Comparison of ENCODE assay signal across 8 cellular contexts in the genomic region with DNA sequence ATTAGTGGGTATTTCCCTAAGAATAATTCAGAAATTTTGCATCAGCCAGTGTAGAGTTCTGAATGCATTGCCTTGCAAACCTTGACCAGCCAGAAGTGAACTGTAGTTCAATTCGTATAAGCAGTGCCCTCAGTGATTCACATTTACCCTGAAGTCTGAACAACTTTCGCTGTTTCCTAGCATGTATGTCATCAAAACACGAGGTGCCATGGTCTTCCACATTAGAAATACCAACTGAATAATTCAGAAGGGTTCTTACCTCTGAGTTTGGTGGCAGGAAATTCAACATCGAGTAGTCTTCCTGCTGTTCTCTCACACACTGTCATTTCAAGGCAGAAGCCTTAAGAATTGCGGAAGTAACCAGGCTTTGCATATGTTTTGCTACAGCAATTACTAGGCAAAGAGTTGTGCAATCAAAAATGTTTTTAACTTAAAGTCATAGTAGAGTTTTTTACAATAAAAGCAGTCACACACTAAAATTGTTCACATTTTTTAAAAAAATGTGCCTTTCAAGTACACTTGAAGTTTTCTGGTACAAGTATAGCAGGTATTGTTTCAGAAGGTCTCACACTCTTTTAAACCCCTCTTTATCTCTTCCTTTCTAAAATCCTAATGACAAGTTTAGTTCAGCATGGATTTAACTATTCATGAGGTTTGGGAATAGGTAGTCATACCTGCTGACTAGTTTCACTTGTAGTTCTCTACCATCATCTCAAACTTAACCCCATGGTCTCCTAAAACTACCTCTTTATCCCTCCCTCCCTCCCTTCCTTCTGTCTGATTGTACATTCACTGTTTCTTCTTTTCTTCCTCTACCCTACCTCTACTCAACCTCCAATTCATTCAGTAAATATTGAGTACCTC.
A peak's percentile ranks its signal among the peaks of the same experiment; 100 is the strongest.
DNase-seq lines count a peak whose midpoint lies in the region; ATAC-seq and TF ChIP-seq lines count a peak whose summit lies in the region.

No MANE protein-coding gene starts in this region.

- H3K36me3 ChIP-seq in BE2C: peaks cover 56% of the 10 kb centered on the region

- H3K4me3 ChIP-seq in right cardiac atrium (ENCODE audit: low read length): no peak overlapping the region
- H3K4me3 ChIP-seq in BE2C (ENCODE audit: low read depth, low read length): no peak overlapping the region

- WGBS in right cardiac atrium: 75% methylated on average over 5 of the region's 5 CpGs

- H3K4me1 ChIP-seq in right cardiac atrium (ENCODE audit: control insufficient read depth, insufficient read depth, low read length): no peaks in the 10 kb centered on the region
- no peaks in the 10 kb centered on the region for H3K4me1 ChIP-seq in BE2C

- intact Hi-C loops in left ventricle myocardium superior (cut with micrococcal nuclease): no loop called here
- intact Hi-C loops in right cardiac atrium (cut with DNase I): no loop called here

- no peak for TF ChIP-seq CTCF in BE2C (IDR thresholded peaks at IDR 0.05; ENCODE audit: low read depth, low read length)

- ATAC-seq in left ventricle myocardium superior (peak; percentile 45), right cardiac atrium (no peak), HG02870 (IDR thresholded peaks at IDR 0.05; ENCODE audit: unreplicated experiment) (peak; percentile 98), left lobe of liver (peak; percentile 20)

- H3K27me3 ChIP-seq in right cardiac atrium (ENCODE audit: control insufficient read depth, insufficient read depth): no peaks in the 10 kb centered on the region
- no peaks in the 10 kb centered on the region for H3K27me3 ChIP-seq in BE2C

- DNase-seq in left ventricle myocardium superior: no peak
- DNase-seq in right cardiac atrium: no peak
- DNase-seq in SKM-1 (lab: John Stamatoyannopoulos, UW; ENCODE audit: unreplicated experiment): peak; percentile 80
- no peak for DNase-seq in left lobe of liver (ENCODE audit: low spot score)
- no peak for DNase-seq in BE2C
- no peak for DNase-seq in NCI-H446 (lab: John Stamatoyannopoulos, UW)
- DNase-seq in NCI-H146 (lab: John Stamatoyannopoulos, UW): no peak

- H3K27ac ChIP-seq in right cardiac atrium (ENCODE audit: low read length): no peak overlapping the region

- H3K9me3 ChIP-seq in right cardiac atrium (ENCODE audit: control insufficient read depth, low read length) (no peaks in the 10 kb centered on the region), BE2C (no peaks in the 10 kb centered on the region)

Comparison
In these comparisons a context has a peak if more than half of its experiments do, and no peak if none do; other contexts are left out.
1. ATAC-seq: peak in left ventricle myocardium superior (single experiment), HG02870 (single experiment) and left lobe of liver (single experiment); none in right cardiac atrium (0 of 2).